Comparison of ENCODE assay signal across 4 cellular contexts in the genomic region with DNA sequence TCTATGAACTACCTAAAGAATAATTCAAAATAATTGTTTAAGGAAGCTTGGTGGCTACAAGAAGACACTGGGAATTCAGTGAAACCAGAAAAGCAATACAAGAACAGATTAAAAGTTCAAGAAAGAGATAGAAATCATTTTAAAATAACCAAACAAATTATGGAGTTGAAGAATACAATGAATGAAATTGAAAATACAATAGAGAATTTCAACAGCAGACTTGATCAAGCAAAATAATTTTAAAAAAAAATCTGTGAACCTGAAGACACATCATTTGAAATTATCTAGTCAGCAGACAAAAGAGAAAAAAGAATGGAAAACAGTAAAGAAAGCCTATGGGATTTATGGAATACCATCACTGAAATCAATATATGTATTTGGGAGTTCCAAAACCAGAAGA.
A peak's percentile ranks its signal among the peaks of the same experiment; 100 is the strongest.
TF ChIP-seq lines count a peak whose summit lies in the region.

No MANE protein-coding gene starts in this region.

TF ChIP-seq in HEK293, 187 proteins besides CTCF, POLR2A, EP300 and RAD21:
- TF ChIP-seq ZNF248 (tag by site-specific recombination; IDR thresholded peaks at IDR 0.05) (no peak), SETDB1 (IDR thresholded peaks at IDR 0.05; ENCODE audit: insufficient read length, low read length) (peak; percentile 44)

TF ChIP-seq in K562, 482 proteins besides CTCF, POLR2A, EP300 and RAD21:
- TF ChIP-seq ZNF408 (CRISPR knock-in tag; IDR thresholded peaks at IDR 0.05; ENCODE audit: low read depth) (no peak), SUPT5H (IDR thresholded peaks at IDR 0.05) (no peak), RUNX1 (IDR thresholded peaks at IDR 0.05; ENCODE audit: low read depth) (no peak), POLR3A (IDR thresholded peaks at IDR 0.05; ENCODE audit: borderline replicate concordance, extremely low read depth, insufficient read depth, insufficient read length) (no peak), XRCC5 (IDR thresholded peaks at IDR 0.05; ENCODE audit: low read depth, low read length) (no peak), PTBP1 (IDR thresholded peaks at IDR 0.05; ENCODE audit: low read depth, low read length) (no peak), CBX3 (IDR thresholded peaks at IDR 0.05; ENCODE audit: borderline replicate concordance in 1 of 2, low read length in 2 of 2) (0 out of 3 replicates have a peak, but pooled peaks of 1 of the 2 experiments have one; percentile 28), HMGN3 (IDR thresholded peaks at IDR 0.05; ENCODE audit: borderline replicate concordance, extremely low read depth, insufficient read length, low read depth, low read length) (no peak), TRIM28 (IDR thresholded peaks at IDR 0.05) (peak; percentile 90; the same call in 1 of the 2 replicates), CEBPB (tag; IDR thresholded peaks at IDR 0.05) (no peak), NR2C1 (IDR thresholded peaks at IDR 0.05) (no peak), NR2C1 (tag; IDR thresholded peaks at IDR 0.05) (no peak), THRAP3 (IDR thresholded peaks at IDR 0.05; ENCODE audit: borderline replicate concordance) (no peak), ZNF175 (CRISPR knock-in tag; IDR thresholded peaks at IDR 0.05; ENCODE audit: low read depth) (no peak), RBM34 (IDR thresholded peaks at IDR 0.05; ENCODE audit: borderline replicate concordance, insufficient read depth, low read length) (no peak), POLR2B (IDR thresholded peaks at IDR 0.05; ENCODE audit: low read depth, partially characterized antibody) (no peak), PRMT5 (CRISPR knock-in tag; IDR thresholded peaks at IDR 0.05) (no peak)
- TF ChIP-seq, protein P1, sequence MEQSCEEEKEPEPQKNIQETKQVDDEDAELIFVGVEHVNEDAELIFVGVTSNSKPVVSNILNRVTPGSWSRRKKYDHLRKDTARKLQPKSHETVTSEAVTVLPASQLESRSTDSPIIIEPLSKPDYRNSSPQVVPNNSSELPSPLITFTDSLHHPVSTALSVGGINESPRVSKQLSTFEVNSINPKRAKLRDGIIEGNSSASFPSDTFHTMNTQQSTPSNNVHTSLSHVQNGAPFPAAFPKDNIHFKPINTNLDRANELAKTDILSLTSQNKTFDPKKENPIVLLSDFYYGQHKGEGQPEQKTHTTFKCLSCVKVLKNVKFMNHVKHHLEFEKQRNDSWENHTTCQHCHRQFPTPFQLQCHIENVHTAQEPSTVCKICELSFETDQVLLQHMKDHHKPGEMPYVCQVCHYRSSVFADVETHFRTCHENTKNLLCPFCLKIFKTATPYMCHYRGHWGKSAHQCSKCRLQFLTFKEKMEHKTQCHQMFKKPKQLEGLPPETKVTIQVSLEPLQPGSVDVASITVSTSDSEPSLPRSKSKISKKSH (CRISPR knock-in tag; IDR thresholded peaks at IDR 0.05) = 0 out of 2 replicates have a peak, but pooled peaks have one; percentile 71
- TF ChIP-seq, protein P2, sequence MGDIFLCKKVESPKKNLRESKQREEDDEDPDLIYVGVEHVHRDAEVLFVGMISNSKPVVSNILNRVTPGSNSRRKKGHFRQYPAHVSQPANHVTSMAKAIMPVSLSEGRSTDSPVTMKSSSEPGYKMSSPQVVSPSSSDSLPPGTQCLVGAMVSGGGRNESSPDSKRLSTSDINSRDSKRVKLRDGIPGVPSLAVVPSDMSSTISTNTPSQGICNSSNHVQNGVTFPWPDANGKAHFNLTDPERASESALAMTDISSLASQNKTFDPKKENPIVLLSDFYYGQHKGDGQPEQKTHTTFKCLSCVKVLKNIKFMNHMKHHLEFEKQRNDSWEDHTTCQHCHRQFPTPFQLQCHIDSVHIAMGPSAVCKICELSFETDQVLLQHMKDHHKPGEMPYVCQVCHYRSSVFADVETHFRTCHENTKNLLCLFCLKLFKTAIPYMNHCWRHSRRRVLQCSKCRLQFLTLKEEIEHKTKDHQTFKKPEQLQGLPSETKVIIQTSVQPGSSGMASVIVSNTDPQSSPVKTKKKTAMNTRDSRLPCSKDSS (IDR thresholded peaks at IDR 0.05; ENCODE audit: low read depth, partially characterized antibody) = peak; percentile 78
- TF ChIP-seq, protein P3, sequence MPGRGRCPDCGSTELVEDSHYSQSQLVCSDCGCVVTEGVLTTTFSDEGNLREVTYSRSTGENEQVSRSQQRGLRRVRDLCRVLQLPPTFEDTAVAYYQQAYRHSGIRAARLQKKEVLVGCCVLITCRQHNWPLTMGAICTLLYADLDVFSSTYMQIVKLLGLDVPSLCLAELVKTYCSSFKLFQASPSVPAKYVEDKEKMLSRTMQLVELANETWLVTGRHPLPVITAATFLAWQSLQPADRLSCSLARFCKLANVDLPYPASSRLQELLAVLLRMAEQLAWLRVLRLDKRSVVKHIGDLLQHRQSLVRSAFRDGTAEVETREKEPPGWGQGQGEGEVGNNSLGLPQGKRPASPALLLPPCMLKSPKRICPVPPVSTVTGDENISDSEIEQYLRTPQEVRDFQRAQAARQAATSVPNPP (IDR thresholded peaks at IDR 0.05; ENCODE audit: borderline replicate concordance, insufficient read depth, insufficient read length) = no peak

TF ChIP-seq in SK-N-SH, 30 proteins besides CTCF, POLR2A, EP300 and RAD21:
- TF ChIP-seq, protein P4, sequence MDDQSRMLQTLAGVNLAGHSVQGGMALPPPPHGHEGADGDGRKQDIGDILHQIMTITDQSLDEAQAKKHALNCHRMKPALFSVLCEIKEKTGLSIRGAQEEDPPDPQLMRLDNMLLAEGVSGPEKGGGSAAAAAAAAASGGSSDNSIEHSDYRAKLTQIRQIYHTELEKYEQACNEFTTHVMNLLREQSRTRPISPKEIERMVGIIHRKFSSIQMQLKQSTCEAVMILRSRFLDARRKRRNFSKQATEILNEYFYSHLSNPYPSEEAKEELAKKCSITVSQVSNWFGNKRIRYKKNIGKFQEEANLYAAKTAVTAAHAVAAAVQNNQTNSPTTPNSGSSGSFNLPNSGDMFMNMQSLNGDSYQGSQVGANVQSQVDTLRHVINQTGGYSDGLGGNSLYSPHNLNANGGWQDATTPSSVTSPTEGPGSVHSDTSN (IDR thresholded peaks at IDR 0.05) = no peak
- no peak for TF ChIP-seq RCOR1 (IDR thresholded peaks at IDR 0.05; ENCODE audit: low read length)
TF ChIP-seq in SK-N-SH: peak in this region for 0.

TF ChIP-seq in SK-N-SH treated with all-trans-retinoic acid at 6 μM for 48 hours, 23 proteins besides CTCF, POLR2A, EP300 and RAD21:
- TF ChIP-seq ESRRG (CRISPR knock-in tag; IDR thresholded peaks at IDR 0.05) (no peak), ZFP3 (CRISPR knock-in tag; IDR thresholded peaks at IDR 0.05) (no peak), ZNF70 (CRISPR knock-in tag; IDR thresholded peaks at IDR 0.05) (no peak), TCF4 (CRISPR knock-in tag; IDR thresholded peaks at IDR 0.05; ENCODE audit: borderline replicate concordance) (no peak), ARNTL (CRISPR knock-in tag; IDR thresholded peaks at IDR 0.05; ENCODE audit: borderline replicate concordance, low read depth) (no peak), OSR1 (CRISPR knock-in tag; IDR thresholded peaks at IDR 0.05) (no peak), PPARA (CRISPR knock-in tag; IDR thresholded peaks at IDR 0.05; ENCODE audit: borderline replicate concordance) (no peak), ZFP30 (CRISPR knock-in tag; IDR thresholded peaks at IDR 0.05) (no peak)
- TF ChIP-seq, protein P5, sequence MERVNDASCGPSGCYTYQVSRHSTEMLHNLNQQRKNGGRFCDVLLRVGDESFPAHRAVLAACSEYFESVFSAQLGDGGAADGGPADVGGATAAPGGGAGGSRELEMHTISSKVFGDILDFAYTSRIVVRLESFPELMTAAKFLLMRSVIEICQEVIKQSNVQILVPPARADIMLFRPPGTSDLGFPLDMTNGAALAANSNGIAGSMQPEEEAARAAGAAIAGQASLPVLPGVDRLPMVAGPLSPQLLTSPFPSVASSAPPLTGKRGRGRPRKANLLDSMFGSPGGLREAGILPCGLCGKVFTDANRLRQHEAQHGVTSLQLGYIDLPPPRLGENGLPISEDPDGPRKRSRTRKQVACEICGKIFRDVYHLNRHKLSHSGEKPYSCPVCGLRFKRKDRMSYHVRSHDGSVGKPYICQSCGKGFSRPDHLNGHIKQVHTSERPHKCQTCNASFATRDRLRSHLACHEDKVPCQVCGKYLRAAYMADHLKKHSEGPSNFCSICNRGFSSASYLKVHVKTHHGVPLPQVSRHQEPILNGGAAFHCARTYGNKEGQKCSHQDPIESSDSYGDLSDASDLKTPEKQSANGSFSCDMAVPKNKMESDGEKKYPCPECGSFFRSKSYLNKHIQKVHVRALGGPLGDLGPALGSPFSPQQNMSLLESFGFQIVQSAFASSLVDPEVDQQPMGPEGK (CRISPR knock-in tag; IDR thresholded peaks at IDR 0.05; ENCODE audit: borderline replicate concordance) = no peak
- TF ChIP-seq, protein P6, sequence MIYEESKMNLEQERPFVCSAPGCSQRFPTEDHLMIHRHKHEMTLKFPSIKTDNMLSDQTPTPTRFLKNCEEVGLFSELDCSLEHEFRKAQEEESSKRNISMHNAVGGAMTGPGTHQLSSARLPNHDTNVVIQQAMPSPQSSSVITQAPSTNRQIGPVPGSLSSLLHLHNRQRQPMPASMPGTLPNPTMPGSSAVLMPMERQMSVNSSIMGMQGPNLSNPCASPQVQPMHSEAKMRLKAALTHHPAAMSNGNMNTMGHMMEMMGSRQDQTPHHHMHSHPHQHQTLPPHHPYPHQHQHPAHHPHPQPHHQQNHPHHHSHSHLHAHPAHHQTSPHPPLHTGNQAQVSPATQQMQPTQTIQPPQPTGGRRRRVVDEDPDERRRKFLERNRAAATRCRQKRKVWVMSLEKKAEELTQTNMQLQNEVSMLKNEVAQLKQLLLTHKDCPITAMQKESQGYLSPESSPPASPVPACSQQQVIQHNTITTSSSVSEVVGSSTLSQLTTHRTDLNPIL (CRISPR knock-in tag; IDR thresholded peaks at IDR 0.05; ENCODE audit: low read depth) = no peak
- TF ChIP-seq, protein P7, sequence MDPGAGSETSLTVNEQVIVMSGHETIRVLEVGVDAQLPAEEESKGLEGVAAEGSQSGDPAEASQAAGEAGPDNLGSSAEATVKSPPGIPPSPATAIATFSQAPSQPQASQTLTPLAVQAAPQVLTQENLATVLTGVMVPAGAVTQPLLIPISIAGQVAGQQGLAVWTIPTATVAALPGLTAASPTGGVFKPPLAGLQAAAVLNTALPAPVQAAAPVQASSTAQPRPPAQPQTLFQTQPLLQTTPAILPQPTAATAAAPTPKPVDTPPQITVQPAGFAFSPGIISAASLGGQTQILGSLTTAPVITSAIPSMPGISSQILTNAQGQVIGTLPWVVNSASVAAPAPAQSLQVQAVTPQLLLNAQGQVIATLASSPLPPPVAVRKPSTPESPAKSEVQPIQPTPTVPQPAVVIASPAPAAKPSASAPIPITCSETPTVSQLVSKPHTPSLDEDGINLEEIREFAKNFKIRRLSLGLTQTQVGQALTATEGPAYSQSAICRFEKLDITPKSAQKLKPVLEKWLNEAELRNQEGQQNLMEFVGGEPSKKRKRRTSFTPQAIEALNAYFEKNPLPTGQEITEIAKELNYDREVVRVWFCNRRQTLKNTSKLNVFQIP (CRISPR knock-in tag; IDR thresholded peaks at IDR 0.05; ENCODE audit: borderline replicate concordance, low read depth) = no peak
- TF ChIP-seq, protein P8, sequence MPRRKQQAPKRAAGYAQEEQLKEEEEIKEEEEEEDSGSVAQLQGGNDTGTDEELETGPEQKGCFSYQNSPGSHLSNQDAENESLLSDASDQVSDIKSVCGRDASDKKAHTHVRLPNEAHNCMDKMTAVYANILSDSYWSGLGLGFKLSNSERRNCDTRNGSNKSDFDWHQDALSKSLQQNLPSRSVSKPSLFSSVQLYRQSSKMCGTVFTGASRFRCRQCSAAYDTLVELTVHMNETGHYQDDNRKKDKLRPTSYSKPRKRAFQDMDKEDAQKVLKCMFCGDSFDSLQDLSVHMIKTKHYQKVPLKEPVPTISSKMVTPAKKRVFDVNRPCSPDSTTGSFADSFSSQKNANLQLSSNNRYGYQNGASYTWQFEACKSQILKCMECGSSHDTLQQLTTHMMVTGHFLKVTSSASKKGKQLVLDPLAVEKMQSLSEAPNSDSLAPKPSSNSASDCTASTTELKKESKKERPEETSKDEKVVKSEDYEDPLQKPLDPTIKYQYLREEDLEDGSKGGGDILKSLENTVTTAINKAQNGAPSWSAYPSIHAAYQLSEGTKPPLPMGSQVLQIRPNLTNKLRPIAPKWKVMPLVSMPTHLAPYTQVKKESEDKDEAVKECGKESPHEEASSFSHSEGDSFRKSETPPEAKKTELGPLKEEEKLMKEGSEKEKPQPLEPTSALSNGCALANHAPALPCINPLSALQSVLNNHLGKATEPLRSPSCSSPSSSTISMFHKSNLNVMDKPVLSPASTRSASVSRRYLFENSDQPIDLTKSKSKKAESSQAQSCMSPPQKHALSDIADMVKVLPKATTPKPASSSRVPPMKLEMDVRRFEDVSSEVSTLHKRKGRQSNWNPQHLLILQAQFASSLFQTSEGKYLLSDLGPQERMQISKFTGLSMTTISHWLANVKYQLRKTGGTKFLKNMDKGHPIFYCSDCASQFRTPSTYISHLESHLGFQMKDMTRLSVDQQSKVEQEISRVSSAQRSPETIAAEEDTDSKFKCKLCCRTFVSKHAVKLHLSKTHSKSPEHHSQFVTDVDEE (CRISPR knock-in tag; IDR thresholded peaks at IDR 0.05) = no peak
